8 cellular contexts compared by ENCODE assay signal in the genomic region with DNA sequence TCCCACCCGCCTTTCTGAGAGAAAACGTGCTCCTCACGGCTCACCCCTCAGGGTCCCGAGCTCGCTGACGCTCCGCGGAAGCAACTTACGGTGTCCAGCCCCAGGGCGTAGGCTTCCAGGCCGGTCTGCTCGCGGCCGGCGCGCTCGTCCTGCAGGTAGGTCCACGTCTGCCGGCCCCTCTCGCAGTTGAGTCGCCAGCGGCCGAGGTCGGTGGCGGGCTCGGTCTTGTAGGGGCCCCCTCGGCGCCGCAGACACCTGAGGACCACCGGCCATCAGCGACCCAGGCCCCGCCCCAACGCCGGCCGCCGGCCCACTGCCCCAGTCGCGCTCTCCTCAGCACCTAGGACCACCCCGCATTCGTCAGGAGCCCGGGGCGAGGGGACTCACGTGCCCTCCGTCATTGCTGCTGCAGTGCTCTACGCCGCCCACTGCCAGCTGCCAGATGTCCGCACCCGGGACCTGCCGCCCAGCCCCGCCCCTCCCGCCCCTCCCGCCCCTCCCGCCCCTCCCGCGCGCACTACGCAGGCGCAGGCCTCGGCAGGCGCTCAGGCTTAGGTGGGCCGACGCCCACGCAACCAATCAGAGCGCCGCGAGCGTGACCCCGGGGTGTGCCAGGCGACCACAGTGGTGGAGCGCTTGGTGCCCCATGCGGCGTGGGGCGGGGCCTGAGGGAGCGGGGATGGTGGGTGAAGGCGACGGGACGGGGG.
DNase-seq lines count a peak whose midpoint lies in the region; ATAC-seq and TF ChIP-seq lines count a peak whose summit lies in the region.

Gene LSS, minus strand, starts transcription at position 430 of the 707 bp plus-strand sequence. Its CDS starts 29 bp downstream, at position 401.

- peak within 1 kb of the TSS; percentile 95 for H3K4me3 ChIP-seq in choroid plexus epithelial cell (ENCODE audit: low read depth, low read length)

- peak; percentile 55 for ATAC-seq in HG03457 (IDR thresholded peaks at IDR 0.05; ENCODE audit: unreplicated experiment)

- DNase-seq in Ammon's horn (ENCODE audit: low spot score) (peak; percentile 99), GM19240 (ENCODE audit: insufficient read length, low spot score) (peak; percentile 93), NCI-H524 treated with DMSO at 0.1 percent for 48 hours (lab: John Stamatoyannopoulos, UW) (peak; percentile 81), choroid plexus epithelial cell (ENCODE audit: low read depth) (peak; percentile 100), kidney glomerular epithelial cell (lab: John Stamatoyannopoulos, UW) (peak; percentile 72)
- DNase-seq in activated CD4-positive, alpha-beta T cell treated with anti-CD3 and anti-CD28 coated beads for 4 hours = peak; percentile 97 to 99
- peak; percentile 92 to 94 for DNase-seq in stimulated activated CD4-positive, alpha-beta T cell treated with anti-CD3 and anti-CD28 coated beads, Interleukin-15, amount 100 ng/mL, for 48 hours (ENCODE audit: low read depth in 2 of 2)

- no peak for TF ChIP-seq CTCF in choroid plexus epithelial cell (conservative IDR thresholded peaks at IDR 0.05; ENCODE audit: low read depth, low read length)

Comparison
In these comparisons a context has a peak if more than half of its experiments do, and no peak if none do; other contexts are left out.
1. Peak in every context shown above with its lines: DNase-seq, ATAC-seq and H3K4me3 ChIP-seq.